In genomic region chr1:154567386-154568164, GRCh38 we compare ENCODE assay signal across 8 cellular contexts. TPM values are rescaled to one million over a fixed set of nuclear protein-coding genes. Genes with fewer than 3 reads are reported as not detected.
A peak's percentile ranks its signal among the peaks of the same experiment; 100 is the strongest.
DNase-seq lines count a peak whose midpoint lies in the region; ATAC-seq and TF ChIP-seq lines count a peak whose summit lies in the region.

TSS of gene CHRNB2 (plus strand) at chr1:154567778. CDS start at chr1:154568045, 267 bp downstream.

- peak; percentile 75 for DNase-seq in COR-L47 (lab: John Stamatoyannopoulos, UW)
- DNase-seq in HUDEP-2 (lab: John Stamatoyannopoulos, UW; ENCODE audit: unreplicated experiment in 76 of 76): peak in 54 of 76 experiments; percentile 1 to 64 (median 36)
- peak; percentile 38 for DNase-seq in OCI-LY7 (ENCODE audit: low spot score)
- peak; percentile 79 for DNase-seq in activated T-helper 1 cell treated with anti-CD3 and anti-CD28 coated beads, Interleukin-12 subunit alpha, Interleukin-12 subunit beta, Interleukin-2, Interleukin-4 antibody, amounts not matched to agents 30 ng/mL and 10 ng/mL and 1 ng/mL, durations not matched to agents 14 hours and 24 hours and 36 hours (ENCODE audit: low spot score)
- DNase-seq in fibroblast of the aortic adventitia (ENCODE audit: low read depth): peak; percentile 27

- TF ChIP-seq CTCF in OCI-LY7 (conservative IDR thresholded peaks at IDR 0.05; ENCODE audit: low read length): no peak
- no peak for TF ChIP-seq CTCF in fibroblast of the aortic adventitia (IDR thresholded peaks at IDR 0.05; ENCODE audit: insufficient read depth, low read length)

- CTCF ChIA-PET in OCI-LY7 (lab: Charles Lee; ENCODE audit: unreplicated experiment): no interaction called here

- no TSS peak for BruUV-seq in OCI-LY7 (replicated peaks; lab: Mats Ljungman, UMichigan)

- H3K4me3 Mint-ChIP-seq in activated T-helper 1 cell treated with anti-CD3 and anti-CD28 coated beads, Interleukin-12 subunit alpha, Interleukin-12 subunit beta, Interleukin-2, Interleukin-4 antibody, amounts not matched to agents 30 ng/mL and 10 ng/mL and 1 ng/mL, durations not matched to agents 14 hours and 24 hours and 36 hours: no peak within 1 kb of the TSS

- no peaks in the 10 kb centered on the region for H3K4me1 ChIP-seq in OCI-LY7 (ENCODE audit: insufficient read depth, low read length, poor library complexity, severe bottlenecking)
- peaks cover 22% of the 10 kb centered on the region for H3K4me1 ChIP-seq in neuron (ENCODE audit: insufficient read depth, low read length)
- H3K4me1 ChIP-seq in subcutaneous abdominal adipose tissue (ENCODE audit: control insufficient read depth in 5 of 5, insufficient read depth in 5 of 5, low read length in 5 of 5): peaks cover 0 to 10% (median 9%) of the 10 kb centered on the region in 5 donors

- H4K20me1 ChIP-seq in OCI-LY7 (ENCODE audit: insufficient read depth, low read length): no peaks in the 10 kb centered on the region

- H3K79me2 ChIP-seq in OCI-LY7 (ENCODE audit: insufficient read depth, low read depth, low read length): no peaks in the 10 kb centered on the region

- H3K4me2 ChIP-seq in OCI-LY7 (ENCODE audit: low read length): no peak within 1 kb of the TSS

- no peak within 1 kb of the TSS for H2AFZ ChIP-seq in OCI-LY7 (ENCODE audit: low read length)
- peak within 1 kb of the TSS; percentile 39 for H2AFZ ChIP-seq in neuron (ENCODE audit: low read depth, low read length)

- H3K9me3 ChIP-seq in OCI-LY7 (ENCODE audit: low read length): no peaks in the 10 kb centered on the region
- no peaks in the 10 kb centered on the region for H3K9me3 ChIP-seq in neuron (ENCODE audit: low read length)
- H3K9me3 ChIP-seq in subcutaneous abdominal adipose tissue (ENCODE audit: control insufficient read depth in 5 of 5, low read length in 5 of 5): no peaks in the 10 kb centered on the region

- H3K9ac ChIP-seq in subcutaneous abdominal adipose tissue (ENCODE audit: low read length in 5 of 5): no peak within 1 kb of the TSS

- no peak within 1 kb of the TSS for H3K27ac ChIP-seq in OCI-LY7 (ENCODE audit: low read depth, low read length, poor library complexity, severe bottlenecking)
- H3K27ac ChIP-seq in subcutaneous abdominal adipose tissue (ENCODE audit: low read depth, low read length): no peak within 1 kb of the TSS

- H3K9me2 ChIP-seq in OCI-LY7 (ENCODE audit: insufficient read depth, low read length): no peaks in the 10 kb centered on the region

- peaks cover 10% of the 10 kb centered on the region for H3K4me1 Mint-ChIP-seq in activated T-helper 1 cell treated with anti-CD3 and anti-CD28 coated beads, Interleukin-12 subunit alpha, Interleukin-12 subunit beta, Interleukin-2, Interleukin-4 antibody, amounts not matched to agents 30 ng/mL and 10 ng/mL and 1 ng/mL, durations not matched to agents 14 hours and 24 hours and 36 hours (ENCODE audit: low read depth)

- H3K27me3 Mint-ChIP-seq in activated T-helper 1 cell treated with anti-CD3 and anti-CD28 coated beads, Interleukin-12 subunit alpha, Interleukin-12 subunit beta, Interleukin-2, Interleukin-4 antibody, amounts not matched to agents 30 ng/mL and 10 ng/mL and 1 ng/mL, durations not matched to agents 14 hours and 24 hours and 36 hours (ENCODE audit: insufficient read depth): peaks cover 37% of the 10 kb centered on the region

- peak within 1 kb of the TSS; percentile 47 for H3K27ac Mint-ChIP-seq in activated T-helper 1 cell treated with anti-CD3 and anti-CD28 coated beads, Interleukin-12 subunit alpha, Interleukin-12 subunit beta, Interleukin-2, Interleukin-4 antibody, amounts not matched to agents 30 ng/mL and 10 ng/mL and 1 ng/mL, durations not matched to agents 14 hours and 24 hours and 36 hours

- H3K36me3 Mint-ChIP-seq in activated T-helper 1 cell treated with anti-CD3 and anti-CD28 coated beads, Interleukin-12 subunit alpha, Interleukin-12 subunit beta, Interleukin-2, Interleukin-4 antibody, amounts not matched to agents 30 ng/mL and 10 ng/mL and 1 ng/mL, durations not matched to agents 14 hours and 24 hours and 36 hours (ENCODE audit: low read depth): no peaks in the 10 kb centered on the region

- no peak for ATAC-seq in HG02610 (IDR thresholded peaks at IDR 0.05; ENCODE audit: unreplicated experiment)

- H3K4me3 ChIP-seq in OCI-LY7 (ENCODE audit: low read depth, low read length, poor library complexity, severe bottlenecking) (no peak within 1 kb of the TSS), fibroblast of the aortic adventitia (ENCODE audit: low read depth, low read length) (peak within 1 kb of the TSS; percentile 17), neuron (ENCODE audit: low read length) (peak within 1 kb of the TSS; percentile 76), subcutaneous abdominal adipose tissue (ENCODE audit: low read depth in 1 of 5, low read length in 5 of 5) (peak within 1 kb of the TSS in 4 of 5 donors; percentile 35 to 50 (median 36))

- H3K27me3 ChIP-seq in neuron (ENCODE audit: insufficient read depth, low read length) (no peaks in the 10 kb centered on the region), subcutaneous abdominal adipose tissue (ENCODE audit: control insufficient read depth in 5 of 5, insufficient read depth in 4 of 5, low read length in 5 of 5) (peaks cover 4 to 28% (median 14%) of the 10 kb centered on the region in 5 donors)

- intact Hi-C loops in OCI-LY7 (cut with micrococcal nuclease; ENCODE audit: unreplicated experiment): no loop called here
- intact Hi-C loops in activated T-helper 1 cell treated with anti-CD3 and anti-CD28 coated beads, Interleukin-12 subunit alpha, Interleukin-12 subunit beta, Interleukin-2, Interleukin-4 antibody, amounts not matched to agents 30 ng/mL and 10 ng/mL and 1 ng/mL, durations not matched to agents 14 hours and 24 hours and 36 hours (cut with micrococcal nuclease): loop anchor here (1.0 to 2.0 kb wide), 2 partner anchors 8 to 41 kb away; partner anchors contain the start of gene ADAR

- H3K36me3 ChIP-seq in OCI-LY7 (ENCODE audit: insufficient read depth, low read length) (no peaks in the 10 kb centered on the region), neuron (ENCODE audit: insufficient read depth, low read length) (peaks cover 24% of the 10 kb centered on the region), subcutaneous abdominal adipose tissue (ENCODE audit: control insufficient read depth in 5 of 5, insufficient read depth in 5 of 5, low read length in 5 of 5) (no peaks in the 10 kb centered on the region)

- POLR2A ChIA-PET in OCI-LY7 (lab: Charles Lee): no interaction called here

- H3K9me3 Mint-ChIP-seq in activated T-helper 1 cell treated with anti-CD3 and anti-CD28 coated beads, Interleukin-12 subunit alpha, Interleukin-12 subunit beta, Interleukin-2, Interleukin-4 antibody, amounts not matched to agents 30 ng/mL and 10 ng/mL and 1 ng/mL, durations not matched to agents 14 hours and 24 hours and 36 hours: no peaks in the 10 kb centered on the region

RNA-seq across cellular contexts. Expression of gene CHRNB2, which starts in this region (rescaled TPM):
- 0.13 and 0.33 TPM in 2 replicates for total RNA-seq in OCI-LY7 (2014; rRNA removed; shearing (Covaris generic))
- total RNA-seq in OCI-LY7 (2022) (0.42 and 0.55 TPM in 2 replicates), fibroblast of the aortic adventitia (ENCODE audit: low replicate concordance) (under 0.01 TPM in 1 of 2 replicates, not detected in the other)
- total RNA-seq in activated T-helper 1 cell treated with anti-CD3 and anti-CD28 coated beads, Interleukin-12 subunit alpha, Interleukin-12 subunit beta, Interleukin-2, Interleukin-4 antibody, amounts not matched to agents 30 ng/mL and 10 ng/mL and 1 ng/mL, durations not matched to agents 14 hours and 24 hours and 36 hours: not detected in 2 replicates

Comparison
In these comparisons a context has a peak if more than half of its experiments do, and no peak if none do; other contexts are left out.
1. Peak in DNase-seq in OCI-LY7; RNA of the gene not detected or under 1 TPM.
2. Peak in DNase-seq in activated T-helper 1 cell treated with anti-CD3 and anti-CD28 coated beads, Interleukin-12 subunit alpha, Interleukin-12 subunit beta, Interleukin-2, Interleukin-4 antibody, amounts not matched to agents 30 ng/mL and 10 ng/mL and 1 ng/mL, durations not matched to agents 14 hours and 24 hours and 36 hours; RNA of the gene not detected or under 1 TPM.
3. Peak in DNase-seq and H3K4me3 ChIP-seq in fibroblast of the aortic adventitia; RNA of the gene not detected or under 1 TPM.
4. DNase-seq: peak in every context shown above with its lines; median percentile 79 in activated T-helper 1 cell treated with anti-CD3 and anti-CD28 coated beads, Interleukin-12 subunit alpha, Interleukin-12 subunit beta, Interleukin-2, Interleukin-4 antibody, amounts not matched to agents 30 ng/mL and 10 ng/mL and 1 ng/mL, durations not matched to agents 14 hours and 24 hours and 36 hours; 75 in COR-L47; 38 in OCI-LY7; 36 in HUDEP-2; 27 in fibroblast of the aortic adventitia.